Comparison of ENCODE assay signal across 16 cellular contexts in genomic region chr7:3592438-3593134, GRCh38.
DNase-seq lines count a peak whose midpoint lies in the region; TF ChIP-seq lines count a peak whose summit lies in the region.
"Had no signal": no experiment of that assay in that cellular context is flagged by ENCODE, and none has a peak within 500 bp of the region (broad histone marks: within the 10 kb centered on the region; RNA-seq: fewer than 3 reads in every experiment).

No MANE protein-coding gene starts in this region.

- H3K4me1 ChIP-seq in osteoblast (ENCODE audit: insufficient read depth, low read length) (no peaks in the 10 kb centered on the region), ovary (ENCODE audit: insufficient read depth) (no peaks in the 10 kb centered on the region)
- no peaks in the 10 kb centered on the region for H3K4me1 ChIP-seq in effector memory CD4-positive, alpha-beta T cell (ENCODE audit: control insufficient read depth, insufficient read depth, low read length, poor library complexity, severe bottlenecking)
- H3K4me1 ChIP-seq: HAP-1 had no signal

- H3K9me3 ChIP-seq in osteoblast (ENCODE audit: low read depth, low read length) (no peaks in the 10 kb centered on the region), ovary (no peaks in the 10 kb centered on the region)
- no peaks in the 10 kb centered on the region for H3K9me3 ChIP-seq in effector memory CD4-positive, alpha-beta T cell (ENCODE audit: control insufficient read depth, low read length)
- H3K9me3 ChIP-seq: HAP-1 had no signal

- peak overlapping the region; percentile 29 for H2AFZ ChIP-seq in osteoblast (ENCODE audit: low read length)

- peak overlapping the region in 2 of 3 donors; percentile 37 to 65 for H3K27ac Mint-ChIP-seq in IgD-negative memory B cell
- no peak overlapping the region for H3K27ac Mint-ChIP-seq in HFFc6
- H3K27ac Mint-ChIP-seq: CD14-positive monocyte had no signal

- no peak for TF ChIP-seq EP300 in ovary (IDR thresholded peaks at IDR 0.05)

- H4K20me1 ChIP-seq in osteoblast (ENCODE audit: insufficient read depth, low read length): no peaks in the 10 kb centered on the region

- H3K4me1 Mint-ChIP-seq in IgD-negative memory B cell (peaks cover 5 to 15% (median 11%) of the 10 kb centered on the region in 3 donors), HFFc6 (ENCODE audit: low read depth) (no peaks in the 10 kb centered on the region)
- H3K4me1 Mint-ChIP-seq: CD14-positive monocyte had no signal

- peak overlapping the region in 1 of 4 donors; percentile 30 for H3K4me3 Mint-ChIP-seq in IgD-negative memory B cell
- H3K4me3 Mint-ChIP-seq in HFFc6: no peak overlapping the region
- H3K4me3 Mint-ChIP-seq: CD14-positive monocyte had no signal

- H3K27ac ChIP-seq in osteoblast (ENCODE audit: low read depth, low read length) (no peak overlapping the region), ovary (no peak overlapping the region)
- H3K27ac ChIP-seq in effector memory CD4-positive, alpha-beta T cell (ENCODE audit: insufficient read depth, low read length, poor library complexity, severe bottlenecking): no peak overlapping the region

- H3K27me3 ChIP-seq in osteoblast (ENCODE audit: insufficient read depth, low read length): no peaks in the 10 kb centered on the region
- H3K27me3 ChIP-seq in effector memory CD4-positive, alpha-beta T cell (replicated peaks; ENCODE audit: control insufficient read depth, insufficient read depth, low read length, poor library complexity, severe bottlenecking): no peaks in the 10 kb centered on the region
- H3K27me3 ChIP-seq in ovary: no peaks in the 10 kb centered on the region

- TF ChIP-seq POLR2A in ovary (IDR thresholded peaks at IDR 0.05): no peak

- H3K36me3 Mint-ChIP-seq in IgD-negative memory B cell: no peaks in the 10 kb centered on the region
- H3K36me3 Mint-ChIP-seq in HFFc6 (ENCODE audit: low read depth): 0 out of 2 replicates have a peak, but pooled peaks cover 7% of the 10 kb centered on the region
- H3K36me3 Mint-ChIP-seq: CD14-positive monocyte had no signal

- 53 to 76% (median 66%) methylated on average over 10 of the region's 10 CpGs for WGBS in ovary, 3 donors

- DNase-seq in NCI-H748 (lab: John Stamatoyannopoulos, UW; ENCODE audit: unreplicated experiment) (peak; percentile 98), fibroblast of gingiva (ENCODE audit: low read depth) (peak; percentile 74), osteoblast (ENCODE audit: insufficient read length, low spot score, missing footprints) (no peak), HFFc6 (no peak), GM20000 (ENCODE audit: low spot score) (no peak), ovary (no peak)
- DNase-seq in effector memory CD4-positive, alpha-beta T cell: no peak
- DNase-seq: activated CD4-positive, alpha-beta T cell treated with anti-CD3 and anti-CD28 coated beads, Interleukin-2, amount 50 U/mL, for 48 hours; activated effector memory CD4-positive, alpha-beta T cell treated with anti-CD3 and anti-CD28 coated beads, Interleukin-2, amount 50 U/mL, for 16 hours; caudate nucleus; naive B cell; NCI-H187 treated with DMSO at 0.1 percent for 48 hours; T-helper 9 cell had no signal

- peaks cover 1 to 22% (median 5%) of the 10 kb centered on the region in 3 donors for H3K9me3 Mint-ChIP-seq in IgD-negative memory B cell
- H3K9me3 Mint-ChIP-seq in HFFc6: peaks cover 45% of the 10 kb centered on the region

- H3K36me3 ChIP-seq in osteoblast (ENCODE audit: insufficient read depth, low read length) (no peaks in the 10 kb centered on the region), ovary (no peaks in the 10 kb centered on the region)
- no peaks in the 10 kb centered on the region for H3K36me3 ChIP-seq in effector memory CD4-positive, alpha-beta T cell (ENCODE audit: control insufficient read depth, insufficient read depth, low read length)
- H3K36me3 ChIP-seq: HAP-1 had no signal

- TF ChIP-seq CTCF in osteoblast (IDR thresholded peaks at IDR 0.05; ENCODE audit: extremely low read depth, low read depth, low read length) (no peak), HFFc6 (IDR thresholded peaks at IDR 0.05) (no peak), GM20000 (IDR thresholded peaks at IDR 0.05; ENCODE audit: extremely low read depth, missing control alignments) (no peak), ovary (IDR thresholded peaks at IDR 0.05) (no peak)

- intact Hi-C loops in ovary (cut with DNase I): no loop called here

- no peaks in the 10 kb centered on the region for H3K79me2 ChIP-seq in osteoblast (ENCODE audit: insufficient read depth, low read length)

- peak overlapping the region; percentile 49 for H3K4me3 ChIP-seq in osteoblast (ENCODE audit: insufficient read depth, low read length)
- H3K4me3 ChIP-seq in effector memory CD4-positive, alpha-beta T cell (ENCODE audit: insufficient read depth, low read depth, low read length, poor library complexity, severe bottlenecking): no peak overlapping the region
- no peak overlapping the region for H3K4me3 ChIP-seq in ovary
- H3K4me3 ChIP-seq: HAP-1 had no signal

- no peak overlapping the region for H3K4me2 ChIP-seq in osteoblast (ENCODE audit: insufficient read depth, low read length)

- H3K27me3 Mint-ChIP-seq in IgD-negative memory B cell (no peaks in the 10 kb centered on the region), HFFc6 (ENCODE audit: insufficient read depth) (no peaks in the 10 kb centered on the region)
- H3K27me3 Mint-ChIP-seq: naive B cell had no signal

Comparison
In these comparisons a context has a peak if more than half of its experiments do, and no peak if none do; other contexts are left out.
1. DNase-seq: peak in NCI-H748 (single experiment) and fibroblast of gingiva (single experiment); none in osteoblast (single experiment), effector memory CD4-positive, alpha-beta T cell (0 of 3), HFFc6 (single experiment), GM20000 (single experiment) and ovary (0 of 5).